13 cellular contexts compared by ENCODE assay signal in genomic region chr4:13430834-13431568, GRCh38. TPM values are rescaled to one million over a fixed set of nuclear protein-coding genes. Genes with fewer than 3 reads are reported as not detected.
DNase-seq lines count a peak whose midpoint lies in the region; FAIRE-seq and TF ChIP-seq lines count a peak whose summit lies in the region.
"Had no signal": no experiment of that assay in that cellular context is flagged by ENCODE, and none has a peak within 500 bp of the region (broad histone marks: within the 10 kb centered on the region; RNA-seq: fewer than 3 reads in every experiment).

No MANE protein-coding gene starts in this region.

- DNase-seq in AG09309 (ENCODE audit: low read depth): no peak
- no peak for DNase-seq in GM18507 (ENCODE audit: extremely low spot score, insufficient read length, low read depth)
- no peak for DNase-seq in hepatocyte (ENCODE audit: low spot score)
- DNase-seq in GM10266 (ENCODE audit: extremely low spot score): no peak
- no peak for DNase-seq in activated naive CD4-positive, alpha-beta T cell treated with anti-CD3 and anti-CD28 coated beads for 36 hours
- no peak for DNase-seq in SIG-M5 treated with dmso at 0.1 percent for 504 hours (lab: John Stamatoyannopoulos, UW; ENCODE audit: unreplicated experiment)
- no peak for DNase-seq in SHP77 treated with DMSO at 0.1 percent for 48 hours (lab: John Stamatoyannopoulos, UW)
- DNase-seq: CD4-positive, alpha-beta memory T cell; heart right ventricle; NCI-H1048; stimulated activated naive CD4-positive, alpha-beta T cell had no signal

- H4K20me1 ChIP-seq in SU-DHL-6 (ENCODE audit: low read depth, low read length): no peaks in the 10 kb centered on the region
- no peaks in the 10 kb centered on the region for H4K20me1 ChIP-seq in hepatocyte (ENCODE audit: insufficient read depth, poor library complexity, severe bottlenecking)

- no peaks in the 10 kb centered on the region; the same call in 1 of the 2 replicates for H3K79me2 ChIP-seq in SU-DHL-6 (ENCODE audit: insufficient read depth, low read length)
- H3K79me2 ChIP-seq in hepatocyte: peaks cover 44% of the 10 kb centered on the region

- peaks cover 23% of the 10 kb centered on the region for H3K4me1 Mint-ChIP-seq in activated naive CD4-positive, alpha-beta T cell treated with anti-CD3 and anti-CD28 coated beads for 36 hours (ENCODE audit: low read depth)

- WGBS in hepatocyte (ENCODE audit: low lambda C conversion rate, missing lambda C conversion rate): 86% methylated on average over 9 of the region's 9 CpGs

- intact Hi-C loops in activated naive CD4-positive, alpha-beta T cell treated with anti-CD3 and anti-CD28 coated beads for 36 hours (cut with micrococcal nuclease): loop anchor here (1.0 kb wide), 1 partner anchor 579 kb away; no protein-coding TSS in a partner anchor

- no peak overlapping the region for H3K4me3 Mint-ChIP-seq in activated naive CD4-positive, alpha-beta T cell treated with anti-CD3 and anti-CD28 coated beads for 36 hours
- H3K4me3 Mint-ChIP-seq: CD4-positive, alpha-beta memory T cell had no signal

- TF ChIP-seq CTCF in AG09309 (IDR thresholded peaks at IDR 0.05; ENCODE audit: control insufficient read depth, insufficient read depth, low read depth, low read length, missing control alignments): peak; percentile 18
- peak; percentile 36 for TF ChIP-seq CTCF in SU-DHL-6 (IDR thresholded peaks at IDR 0.05; ENCODE audit: insufficient read depth, low read length, poor library complexity, severe bottlenecking)
- TF ChIP-seq CTCF in hepatocyte (IDR thresholded peaks at IDR 0.05; ENCODE audit: poor library complexity): peak; percentile 7
- no peak for TF ChIP-seq CTCF in GM10266 (IDR thresholded peaks at IDR 0.05; ENCODE audit: control insufficient read depth, insufficient read depth, low read depth, missing control alignments)

- no peaks in the 10 kb centered on the region for H3K27me3 ChIP-seq in SU-DHL-6 (ENCODE audit: low read length)
- no peaks in the 10 kb centered on the region for H3K27me3 ChIP-seq in hepatocyte
- H3K27me3 ChIP-seq: heart right ventricle had no signal

- H3K4me1 ChIP-seq in hepatocyte (ENCODE audit: insufficient read depth): peaks cover 4% of the 10 kb centered on the region

- H3F3A ChIP-seq in SU-DHL-6 (ENCODE audit: insufficient read depth): no peaks in the 10 kb centered on the region

- H3K4me2 ChIP-seq in SU-DHL-6 (ENCODE audit: low read depth, low read length, poor library complexity, severe bottlenecking): no peak overlapping the region
- no peak overlapping the region for H3K4me2 ChIP-seq in hepatocyte

- peak; percentile 18 for FAIRE-seq in GM18507 (lab: Jason Lieb, UNC)
- FAIRE-seq: TTC549 had no signal

- no peak overlapping the region for H2AFZ ChIP-seq in SU-DHL-6 (ENCODE audit: low read depth, low read length, severe bottlenecking)
- H2AFZ ChIP-seq in hepatocyte: no peak overlapping the region

- H3K36me3 Mint-ChIP-seq in activated naive CD4-positive, alpha-beta T cell treated with anti-CD3 and anti-CD28 coated beads for 36 hours (ENCODE audit: low read depth): peaks cover 26% of the 10 kb centered on the region

- CTCF ChIA-PET in activated naive CD4-positive, alpha-beta T cell treated with anti-CD3 and anti-CD28 coated beads for 36 hours (lab: Charles Lee): interaction anchor here (0.5 to 1.5 kb wide), 10 partner anchors 9 to 287 kb away, joined by 3 to 5 read pairs (median 3); no protein-coding TSS in a partner anchor

- H3K27ac Mint-ChIP-seq in activated naive CD4-positive, alpha-beta T cell treated with anti-CD3 and anti-CD28 coated beads for 36 hours: no peak overlapping the region

- H3K9me2 ChIP-seq in SU-DHL-6 (replicated peaks; ENCODE audit: insufficient read depth, low read length) (no peaks in the 10 kb centered on the region), hepatocyte (replicated peaks; ENCODE audit: insufficient read depth) (no peaks in the 10 kb centered on the region)

- H3K27ac ChIP-seq in SU-DHL-6 (ENCODE audit: low read depth, low read length): no peak overlapping the region
- no peak overlapping the region for H3K27ac ChIP-seq in hepatocyte
- H3K27ac ChIP-seq: heart right ventricle had no signal

- H3K9me3 ChIP-seq in SU-DHL-6 (ENCODE audit: insufficient read depth, low read length) (no peaks in the 10 kb centered on the region), hepatocyte (ENCODE audit: low read depth) (no peaks in the 10 kb centered on the region)

- H3K9ac ChIP-seq in SU-DHL-6 (ENCODE audit: low read length): no peak overlapping the region

- H3K36me3 ChIP-seq in SU-DHL-6 (ENCODE audit: low read length) (no peaks in the 10 kb centered on the region), hepatocyte (replicated peaks; ENCODE audit: insufficient read depth, low read depth) (no peaks in the 10 kb centered on the region)

- H3K4me3 ChIP-seq in AG09309 (ENCODE audit: control insufficient read depth, low read depth, low read length) (no peak overlapping the region), SU-DHL-6 (ENCODE audit: insufficient read depth, low read length, poor library complexity, severe bottlenecking) (no peak overlapping the region), hepatocyte (no peak overlapping the region)
- H3K4me3 ChIP-seq: heart right ventricle had no signal

- H3K9me3 Mint-ChIP-seq in activated naive CD4-positive, alpha-beta T cell treated with anti-CD3 and anti-CD28 coated beads for 36 hours: peaks cover 2% of the 10 kb centered on the region

- no peaks in the 10 kb centered on the region for H3K27me3 Mint-ChIP-seq in activated naive CD4-positive, alpha-beta T cell treated with anti-CD3 and anti-CD28 coated beads for 36 hours (ENCODE audit: low read depth)
- H3K27me3 Mint-ChIP-seq: CD4-positive, alpha-beta memory T cell had no signal

RNA-seq across cellular contexts. Expression of gene RAB28, which starts 53.1 kb away (rescaled TPM):
- total RNA-seq in hepatocyte: 19.7 and 26.1 TPM in 2 replicates
- 14.5 and 18.1 TPM in 2 replicates for polyA plus RNA-seq in hepatocyte
- 10 to 100 TPM; 15.6 to 16.7 TPM for total RNA-seq in activated naive CD4-positive, alpha-beta T cell treated with anti-CD3 and anti-CD28 coated beads for 36 hours
